In genomic region chr1:6248798-6249731, GRCh38 we compare ENCODE assay signal across 1 cellular context.
TF ChIP-seq lines count a peak whose summit lies in the region.

No MANE protein-coding gene starts in this region.

TF ChIP-seq in H1, 55 proteins besides CTCF, POLR2A, EP300 and RAD21:
- TF ChIP-seq EZH2 (IDR thresholded peaks at IDR 0.05; ENCODE audit: low read depth, low read length, severe bottlenecking): peak; percentile 19
- TF ChIP-seq TEAD4 (IDR thresholded peaks at IDR 0.05; ENCODE audit: low read depth, low read length): no peak
- TF ChIP-seq CEBPB (IDR thresholded peaks at IDR 0.05; ENCODE audit: low read depth, low read length): no peak
- no peak for TF ChIP-seq GTF2F1 (IDR thresholded peaks at IDR 0.05; ENCODE audit: borderline replicate concordance, low read depth, low read length)
- TF ChIP-seq ZNF274 (IDR thresholded peaks at IDR 0.05; ENCODE audit: borderline replicate concordance, extremely low read depth, low read length): no peak
- peak; percentile 14; the same call in 1 of the 2 replicates for TF ChIP-seq PHF8 (conservative IDR thresholded peaks at IDR 0.05; ENCODE audit: low read depth, low read length)
- no peak for TF ChIP-seq RXRA (IDR thresholded peaks at IDR 0.05; ENCODE audit: insufficient read depth, low read depth, low read length)
- peak; percentile 32; the same call in 1 of the 2 replicates for TF ChIP-seq MAX (IDR thresholded peaks at IDR 0.05)
- TF ChIP-seq EGR1 (IDR thresholded peaks at IDR 0.05; ENCODE audit: borderline replicate concordance, low read depth, low read length): peak; percentile 37; the same call in 1 of the 2 replicates
- TF ChIP-seq, protein P1, sequence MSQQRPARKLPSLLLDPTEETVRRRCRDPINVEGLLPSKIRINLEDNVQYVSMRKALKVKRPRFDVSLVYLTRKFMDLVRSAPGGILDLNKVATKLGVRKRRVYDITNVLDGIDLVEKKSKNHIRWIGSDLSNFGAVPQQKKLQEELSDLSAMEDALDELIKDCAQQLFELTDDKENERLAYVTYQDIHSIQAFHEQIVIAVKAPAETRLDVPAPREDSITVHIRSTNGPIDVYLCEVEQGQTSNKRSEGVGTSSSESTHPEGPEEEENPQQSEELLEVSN (IDR thresholded peaks at IDR 0.05): 0 out of 2 replicates have a peak, but pooled peaks have one; percentile 13
- TF ChIP-seq CREB1 (IDR thresholded peaks at IDR 0.05): peak; percentile 41; the same call in 1 of the 2 replicates
